8 cellular contexts compared by ENCODE assay signal in genomic region chr1:99766378-99766800, GRCh38. TPM values are rescaled to one million over a fixed set of nuclear protein-coding genes. Genes with fewer than 3 reads are reported as not detected.
DNase-seq lines count a peak whose midpoint lies in the region; ATAC-seq and TF ChIP-seq lines count a peak whose summit lies in the region.

A gene with protein sequence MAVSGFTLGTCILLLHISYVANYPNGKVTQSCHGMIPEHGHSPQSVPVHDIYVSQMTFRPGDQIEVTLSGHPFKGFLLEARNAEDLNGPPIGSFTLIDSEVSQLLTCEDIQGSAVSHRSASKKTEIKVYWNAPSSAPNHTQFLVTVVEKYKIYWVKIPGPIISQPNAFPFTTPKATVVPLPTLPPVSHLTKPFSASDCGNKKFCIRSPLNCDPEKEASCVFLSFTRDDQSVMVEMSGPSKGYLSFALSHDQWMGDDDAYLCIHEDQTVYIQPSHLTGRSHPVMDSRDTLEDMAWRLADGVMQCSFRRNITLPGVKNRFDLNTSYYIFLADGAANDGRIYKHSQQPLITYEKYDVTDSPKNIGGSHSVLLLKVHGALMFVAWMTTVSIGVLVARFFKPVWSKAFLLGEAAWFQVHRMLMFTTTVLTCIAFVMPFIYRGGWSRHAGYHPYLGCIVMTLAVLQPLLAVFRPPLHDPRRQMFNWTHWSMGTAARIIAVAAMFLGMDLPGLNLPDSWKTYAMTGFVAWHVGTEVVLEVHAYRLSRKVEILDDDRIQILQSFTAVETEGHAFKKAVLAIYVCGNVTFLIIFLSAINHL (minus strand): TSS chr1:99766635. CDS start chr1:99748768, 17,867 bp downstream.

- H3K9me3 ChIP-seq in esophagus squamous epithelium, result no peaks in the 10 kb centered on the region
- H3K9me3 ChIP-seq in muscle layer of colon (ENCODE audit: low read length), result no peaks in the 10 kb centered on the region

- CTCF ChIA-PET in activated CD4-positive, alpha-beta memory T cell treated with anti-CD3 and anti-CD28 coated beads for 36 hours (lab: Charles Lee), result interaction anchor here (0.8 to 1.2 kb wide), 5 partner anchors 14 to 1102 kb away, joined by 3 to 4 read pairs (median 4); no protein-coding TSS in a partner anchor

- H3K4me1 ChIP-seq in esophagus squamous epithelium, result peaks cover 6 to 70% (median 28%) of the 10 kb centered on the region in 3 donors
- no peaks in the 10 kb centered on the region for H3K4me1 ChIP-seq in muscle layer of colon (ENCODE audit: insufficient read depth, low read length)
- H3K4me1 ChIP-seq in urinary bladder (ENCODE audit: insufficient read depth), result no peaks in the 10 kb centered on the region

- H3K36me3 ChIP-seq in esophagus squamous epithelium (no peaks in the 10 kb centered on the region), muscle layer of colon (ENCODE audit: insufficient read depth, low read length) (no peaks in the 10 kb centered on the region), urinary bladder (ENCODE audit: insufficient read depth) (no peaks in the 10 kb centered on the region)

- intact Hi-C loops in activated CD4-positive, alpha-beta memory T cell treated with anti-CD3 and anti-CD28 coated beads for 36 hours (cut with micrococcal nuclease), result no loop called here
- intact Hi-C loops in esophagus squamous epithelium (cut with DNase I), result no loop called here

- H3K27me3 ChIP-seq in esophagus squamous epithelium (no peaks in the 10 kb centered on the region), muscle layer of colon (ENCODE audit: control insufficient read depth in 1 of 2, insufficient read depth in 2 of 2, low read length in 2 of 2) (no peaks in the 10 kb centered on the region)

- peak within 1 kb of the TSS; percentile 90 for H3K9ac ChIP-seq in muscle layer of colon (ENCODE audit: low read length)

- peaks cover 4% of the 10 kb centered on the region for H3K27me3 Mint-ChIP-seq in activated CD4-positive, alpha-beta memory T cell treated with anti-CD3 and anti-CD28 coated beads for 36 hours

- ATAC-seq in GM19324 (IDR thresholded peaks at IDR 0.05; ENCODE audit: low FRiP score, unreplicated experiment) (peak; percentile 96), HG03354 (IDR thresholded peaks at IDR 0.05; ENCODE audit: poor library complexity, severe bottlenecking, unreplicated experiment) (peak; percentile 92)

- POLR2A ChIA-PET in activated CD4-positive, alpha-beta memory T cell treated with anti-CD3 and anti-CD28 coated beads for 36 hours (lab: Charles Lee), result interaction anchor here (0.7 kb wide), 1 partner anchor 45 kb away, joined by 3 read pairs; no protein-coding TSS in a partner anchor

- peak within 1 kb of the TSS; percentile 83 for H3K4me3 Mint-ChIP-seq in activated CD4-positive, alpha-beta memory T cell treated with anti-CD3 and anti-CD28 coated beads for 36 hours

- DNase-seq in DMS 273 treated with DMSO at 0.1 percent for 48 hours (lab: John Stamatoyannopoulos, UW) (peak; percentile 63), NCI-H460 (ENCODE audit: extremely low read depth, low read depth) (peak; percentile 45), esophagus squamous epithelium (lab: John Stamatoyannopoulos, UW) (no peak)
- DNase-seq in activated CD4-positive, alpha-beta memory T cell treated with anti-CD3 and anti-CD28 coated beads for 36 hours, result peak; percentile 42

- H3K9me3 Mint-ChIP-seq in activated CD4-positive, alpha-beta memory T cell treated with anti-CD3 and anti-CD28 coated beads for 36 hours, result no peaks in the 10 kb centered on the region

- H3K4me3 ChIP-seq in esophagus squamous epithelium, result peak within 1 kb of the TSS; percentile 42 to 73 (median 54)
- H3K4me3 ChIP-seq in muscle layer of colon (ENCODE audit: low read depth in 1 of 2, low read length in 2 of 2), result peak within 1 kb of the TSS; percentile 12 to 85
- peak within 1 kb of the TSS; percentile 44 for H3K4me3 ChIP-seq in urinary bladder (ENCODE audit: low read depth, low read length)

- no peak within 1 kb of the TSS for H3K27ac Mint-ChIP-seq in activated CD4-positive, alpha-beta memory T cell treated with anti-CD3 and anti-CD28 coated beads for 36 hours

- peak in 3 of 6 experiments; percentile 7 to 9 (median 8) for TF ChIP-seq CTCF in esophagus squamous epithelium (IDR thresholded peaks at IDR 0.05)

- no peaks in the 10 kb centered on the region for H3K36me3 Mint-ChIP-seq in activated CD4-positive, alpha-beta memory T cell treated with anti-CD3 and anti-CD28 coated beads for 36 hours

- peak in 2 of 4 donors; percentile 64 to 72 for TF ChIP-seq POLR2A in esophagus squamous epithelium (IDR thresholded peaks at IDR 0.05)

- WGBS in esophagus squamous epithelium, 2 donors, result 0 to 2% methylated on average over 9 to 10 of the region's 10 CpGs
- under 1% methylated on average over 10 of the region's 10 CpGs for WGBS in urinary bladder

- H3K27ac ChIP-seq in esophagus squamous epithelium (peak within 1 kb of the TSS; percentile 88 to 92 (median 90)), muscle layer of colon (ENCODE audit: low read depth, low read length) (peak within 1 kb of the TSS; percentile 13), urinary bladder (ENCODE audit: low read depth) (peak within 1 kb of the TSS; percentile 2)

- H3K4me1 Mint-ChIP-seq in activated CD4-positive, alpha-beta memory T cell treated with anti-CD3 and anti-CD28 coated beads for 36 hours (ENCODE audit: low read depth), result peaks cover 6% of the 10 kb centered on the region

RNA-seq across cellular contexts. Expression of the gene that starts here (rescaled TPM):
- total RNA-seq in NCI-H460 (2014; rRNA removed; shearing (Covaris generic)), result 8.7 and 9.3 TPM in 2 replicates
- polyA plus RNA-seq in NCI-H460 (2014; cell fraction: nucleus; rRNA removed), result 5.7 TPM in 2 replicates
- total RNA-seq in activated CD4-positive, alpha-beta memory T cell treated with anti-CD3 and anti-CD28 coated beads for 36 hours, result under 1 TPM; 0.64 to 0.77 TPM
- total RNA-seq in esophagus squamous epithelium (10 to 100 TPM; 23.1 to 40.7 (median 27.8) TPM), urinary bladder (23.2 TPM)
- 3.4 TPM for polyA plus RNA-seq in urinary bladder

Comparison
In these comparisons a context has a peak if more than half of its experiments do, and no peak if none do; other contexts are left out.
1. Peak in DNase-seq in activated CD4-positive, alpha-beta memory T cell treated with anti-CD3 and anti-CD28 coated beads for 36 hours; RNA of the gene not detected or under 1 TPM.
2. H3K27ac ChIP-seq: peak in every context shown above with its lines; median percentile 90 in esophagus squamous epithelium; 13 in muscle layer of colon; 2 in urinary bladder.